ENCODE assay signal across 8 cellular contexts in the genomic region with DNA sequence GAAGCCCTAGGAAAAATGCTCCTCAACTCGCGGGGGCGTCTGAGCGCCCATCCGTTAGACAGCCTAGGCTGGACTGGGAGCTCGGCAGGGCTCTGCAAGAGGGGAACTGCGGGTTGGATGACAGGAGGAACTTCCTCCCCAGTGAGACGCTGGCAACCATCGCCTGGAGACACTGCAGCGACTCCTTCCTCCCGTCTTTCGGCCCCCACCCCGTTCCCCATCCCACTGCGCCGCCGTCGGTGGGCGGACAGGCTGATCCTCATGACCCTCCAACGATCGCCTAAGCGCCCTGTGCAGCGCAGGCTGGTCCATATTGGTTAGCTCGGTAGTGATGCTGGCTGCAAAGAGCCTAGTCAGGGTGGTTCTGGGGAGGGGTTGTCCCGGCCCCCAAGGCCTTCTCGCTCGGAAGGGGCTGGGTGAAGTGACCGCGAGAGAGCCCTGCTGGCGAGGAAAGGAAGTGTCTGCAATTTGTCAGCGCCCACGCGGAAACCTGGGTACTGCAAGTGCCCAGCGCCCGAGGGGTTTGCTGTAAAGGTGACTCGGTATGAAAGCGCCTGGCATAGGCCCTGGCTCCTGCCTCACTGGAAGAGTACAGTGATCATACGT.
DNase-seq lines count a peak whose midpoint lies in the region; ATAC-seq and TF ChIP-seq lines count a peak whose summit lies in the region.

No MANE protein-coding gene starts in this region.

- H3K9me3 Mint-ChIP-seq in activated naive CD8-positive, alpha-beta T cell treated with anti-CD3 and anti-CD28 coated beads, Interleukin-2, amount 50 U/mL, for 24 hours, result no peaks in the 10 kb centered on the region

- H3K4me1 Mint-ChIP-seq in activated naive CD8-positive, alpha-beta T cell treated with anti-CD3 and anti-CD28 coated beads, Interleukin-2, amount 50 U/mL, for 24 hours, result peaks cover 16% of the 10 kb centered on the region

- ATAC-seq in GM19043 (IDR thresholded peaks at IDR 0.05; ENCODE audit: low read depth, unreplicated experiment) (peak; percentile 41), HG03280 (IDR thresholded peaks at IDR 0.05; ENCODE audit: unreplicated experiment) (peak; percentile 28), RWPE2 (ENCODE audit: low read depth) (peak; percentile 45)
- peak; percentile 39 for ATAC-seq in activated naive CD8-positive, alpha-beta T cell treated with anti-CD3 and anti-CD28 coated beads, Interleukin-2, amount 50 U/mL, for 24 hours

- H3K4me3 ChIP-seq in RWPE2 (ENCODE audit: severe bottlenecking), result peak overlapping the region; percentile 41
- H3K4me3 ChIP-seq in iPS-18c (ENCODE audit: insufficient read depth, low read depth, low read length), result peak overlapping the region; percentile 48

- H3K4me1 ChIP-seq in RWPE2 (ENCODE audit: insufficient read depth, poor library complexity, severe bottlenecking), result peaks cover 4% of the 10 kb centered on the region

- H3K27me3 Mint-ChIP-seq in activated naive CD8-positive, alpha-beta T cell treated with anti-CD3 and anti-CD28 coated beads, Interleukin-2, amount 50 U/mL, for 24 hours, result peaks cover 21% of the 10 kb centered on the region

- H3K27ac ChIP-seq in RWPE2 (ENCODE audit: poor library complexity, severe bottlenecking), result no peak overlapping the region

- DNase-seq in AML-193 (lab: John Stamatoyannopoulos, UW) (peak; percentile 31 to 33), RWPE2 (ENCODE audit: low spot score) (no peak), NCI-H510A treated with DMSO at 0.1 percent for 48 hours (lab: John Stamatoyannopoulos, UW) (no peak)
- DNase-seq in activated naive CD8-positive, alpha-beta T cell treated with anti-CD3 and anti-CD28 coated beads, Interleukin-2, amount 50 U/mL, for 24 hours, result peak; percentile 69
- peak; percentile 72 for DNase-seq in stimulated activated CD4-positive, alpha-beta T cell treated with anti-CD3 and anti-CD28 coated beads, Interleukin-1b, Interleukin-23, amount 100 ng/mL, for 48 hours

- H3K36me3 Mint-ChIP-seq in activated naive CD8-positive, alpha-beta T cell treated with anti-CD3 and anti-CD28 coated beads, Interleukin-2, amount 50 U/mL, for 24 hours (ENCODE audit: low read depth), result no peaks in the 10 kb centered on the region

- no peaks in the 10 kb centered on the region for H3K36me3 ChIP-seq in RWPE2 (ENCODE audit: low read depth)

- H3K27me3 ChIP-seq in RWPE2 (ENCODE audit: insufficient read depth, poor library complexity, severe bottlenecking), result no peaks in the 10 kb centered on the region

- H3K27ac Mint-ChIP-seq in activated naive CD8-positive, alpha-beta T cell treated with anti-CD3 and anti-CD28 coated beads, Interleukin-2, amount 50 U/mL, for 24 hours, result no peak overlapping the region

- peak; percentile 39 for TF ChIP-seq CTCF in RWPE2 (IDR thresholded peaks at IDR 0.05; ENCODE audit: poor library complexity, severe bottlenecking)

- peak overlapping the region; percentile 81 for H3K4me3 Mint-ChIP-seq in activated naive CD8-positive, alpha-beta T cell treated with anti-CD3 and anti-CD28 coated beads, Interleukin-2, amount 50 U/mL, for 24 hours

- H3K9me3 ChIP-seq in RWPE2 (ENCODE audit: severe bottlenecking) (no peaks in the 10 kb centered on the region), iPS-18c (ENCODE audit: control insufficient read depth, insufficient read depth, low read length) (no peaks in the 10 kb centered on the region)

Comparison
In these comparisons a context has a peak if more than half of its experiments do, and no peak if none do; other contexts are left out.
1. DNase-seq: peak in AML-193 (2 of 2), activated naive CD8-positive, alpha-beta T cell treated with anti-CD3 and anti-CD28 coated beads, Interleukin-2, amount 50 U/mL, for 24 hours (single experiment) and stimulated activated CD4-positive, alpha-beta T cell treated with anti-CD3 and anti-CD28 coated beads, Interleukin-1b, Interleukin-23, amount 100 ng/mL, for 48 hours (single experiment); none in RWPE2 (single experiment) and NCI-H510A treated with DMSO at 0.1 percent for 48 hours (single experiment).
2. Peak in every context shown above with its lines, with median percentiles within 50 percentile points of each other: ATAC-seq.